9 cellular contexts compared by ENCODE assay signal in the genomic region with DNA sequence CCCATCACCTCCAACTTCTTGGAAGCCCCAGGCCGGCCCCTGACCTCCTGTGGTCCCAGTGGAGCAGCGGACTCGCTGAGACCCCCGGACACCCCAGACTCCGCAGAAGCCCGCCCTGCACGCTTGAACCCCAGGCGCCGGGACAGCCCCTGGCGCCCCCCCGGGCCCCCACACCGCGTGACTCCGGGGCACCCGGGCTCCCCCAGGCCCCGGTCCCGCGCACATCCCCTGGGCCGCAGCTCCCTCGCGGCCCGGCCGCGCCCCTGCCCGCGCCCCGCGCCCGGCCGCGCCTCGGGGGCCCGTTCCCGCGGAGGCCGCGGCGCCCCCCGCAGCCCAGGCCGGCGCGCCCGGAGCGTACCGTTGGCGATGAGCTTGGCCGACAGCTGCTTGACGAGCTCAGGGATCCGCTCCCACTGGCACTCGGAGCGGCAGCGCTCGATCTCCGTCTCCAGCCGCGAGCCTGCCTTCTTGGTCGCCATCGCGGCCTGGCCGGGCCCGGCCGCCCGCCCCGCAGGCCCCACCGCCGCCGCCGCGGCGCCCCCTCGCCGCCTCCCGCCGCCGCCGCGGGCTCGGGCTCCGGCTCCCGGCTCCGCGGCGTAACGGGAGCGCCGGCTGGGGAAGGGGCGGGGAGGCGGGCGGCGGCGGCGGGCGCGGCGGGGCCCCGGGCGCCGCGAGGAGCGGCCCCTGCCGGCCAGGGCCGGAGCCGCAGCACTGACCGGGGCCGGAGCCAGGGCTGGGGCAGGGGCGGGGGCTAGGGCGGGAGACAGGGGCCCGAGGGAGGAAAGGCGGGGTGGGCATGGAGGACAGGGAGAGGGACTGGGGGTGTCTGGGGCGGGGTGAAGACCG. TPM values are rescaled to one million over a fixed set of nuclear protein-coding genes. Genes with fewer than 3 reads are reported as not detected.
DNase-seq lines count a peak whose midpoint lies in the region; TF ChIP-seq lines count a peak whose summit lies in the region.
"Had no signal": no experiment of that assay in that cellular context is flagged by ENCODE, and none has a peak within 500 bp of the region (broad histone marks: within the 10 kb centered on the region; RNA-seq: fewer than 3 reads in every experiment).

A gene with protein sequence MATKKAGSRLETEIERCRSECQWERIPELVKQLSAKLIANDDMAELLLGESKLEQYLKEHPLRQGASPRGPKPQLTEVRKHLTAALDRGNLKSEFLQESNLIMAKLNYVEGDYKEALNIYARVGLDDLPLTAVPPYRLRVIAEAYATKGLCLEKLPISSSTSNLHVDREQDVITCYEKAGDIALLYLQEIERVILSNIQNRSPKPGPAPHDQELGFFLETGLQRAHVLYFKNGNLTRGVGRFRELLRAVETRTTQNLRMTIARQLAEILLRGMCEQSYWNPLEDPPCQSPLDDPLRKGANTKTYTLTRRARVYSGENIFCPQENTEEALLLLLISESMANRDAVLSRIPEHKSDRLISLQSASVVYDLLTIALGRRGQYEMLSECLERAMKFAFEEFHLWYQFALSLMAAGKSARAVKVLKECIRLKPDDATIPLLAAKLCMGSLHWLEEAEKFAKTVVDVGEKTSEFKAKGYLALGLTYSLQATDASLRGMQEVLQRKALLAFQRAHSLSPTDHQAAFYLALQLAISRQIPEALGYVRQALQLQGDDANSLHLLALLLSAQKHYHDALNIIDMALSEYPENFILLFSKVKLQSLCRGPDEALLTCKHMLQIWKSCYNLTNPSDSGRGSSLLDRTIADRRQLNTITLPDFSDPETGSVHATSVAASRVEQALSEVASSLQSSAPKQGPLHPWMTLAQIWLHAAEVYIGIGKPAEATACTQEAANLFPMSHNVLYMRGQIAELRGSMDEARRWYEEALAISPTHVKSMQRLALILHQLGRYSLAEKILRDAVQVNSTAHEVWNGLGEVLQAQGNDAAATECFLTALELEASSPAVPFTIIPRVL (minus strand): TSS at position 614 of the 846 bp plus-strand sequence. CDS start 135 bp downstream, at position 479.

- peaks cover 9% of the 10 kb centered on the region for H3K27me3 Mint-ChIP-seq in HFFc6 (ENCODE audit: insufficient read depth)

- no peak within 1 kb of the TSS for H3K4me3 ChIP-seq in OCI-LY7 (ENCODE audit: low read depth, low read length, poor library complexity, severe bottlenecking)
- peak within 1 kb of the TSS; percentile 84 for H3K4me3 ChIP-seq in iPS DF 6.9 (ENCODE audit: low read length)
- H3K4me3 ChIP-seq in sigmoid colon: peak within 1 kb of the TSS; percentile 76 to 84 (median 80)

- POLR2A ChIA-PET in OCI-LY7 (lab: Charles Lee): no interaction called here

- TF ChIP-seq CTCF in HFFc6 (IDR thresholded peaks at IDR 0.05): no peak
- no peak for TF ChIP-seq CTCF in OCI-LY7 (conservative IDR thresholded peaks at IDR 0.05; ENCODE audit: low read length)
- no peak for TF ChIP-seq CTCF in sigmoid colon (IDR thresholded peaks at IDR 0.05)

- H3K27ac ChIP-seq in OCI-LY7 (ENCODE audit: low read depth, low read length, poor library complexity, severe bottlenecking) (no peak within 1 kb of the TSS), iPS DF 6.9 (ENCODE audit: low read length) (no peak within 1 kb of the TSS), sigmoid colon (peak within 1 kb of the TSS in 3 of 4 donors; percentile 55 to 66 (median 64))
- H3K27ac ChIP-seq: epithelial cell of prostate had no signal

- H3K4me2 ChIP-seq in OCI-LY7 (ENCODE audit: low read length): no peak within 1 kb of the TSS

- WGBS in iPS DF 6.9 (ENCODE audit: insufficient coverage, insufficient read length): no CpG with 5 or more reads among the region's 111 CpGs
- WGBS in sigmoid colon, 2 donors: 2% methylated on average over 111 of the region's 111 CpGs

- no peaks in the 10 kb centered on the region for H3K9me2 ChIP-seq in OCI-LY7 (ENCODE audit: insufficient read depth, low read length)

- H3K36me3 ChIP-seq in OCI-LY7 (ENCODE audit: insufficient read depth, low read length): no peaks in the 10 kb centered on the region
- no peaks in the 10 kb centered on the region for H3K36me3 ChIP-seq in iPS DF 6.9 (ENCODE audit: control insufficient read depth, insufficient read depth, low read length)
- H3K36me3 ChIP-seq in sigmoid colon: no peaks in the 10 kb centered on the region

- H3K27me3 ChIP-seq in iPS DF 6.9 (ENCODE audit: control insufficient read depth, insufficient read depth, low read length): no peaks in the 10 kb centered on the region
- H3K27me3 ChIP-seq in sigmoid colon: no peaks in the 10 kb centered on the region

- H3K79me2 ChIP-seq in OCI-LY7 (ENCODE audit: insufficient read depth, low read depth, low read length): no peaks in the 10 kb centered on the region

- no TSS peak for BruUV-seq in OCI-LY7 (replicated peaks; lab: Mats Ljungman, UMichigan)

- CTCF ChIA-PET in OCI-LY7 (lab: Charles Lee; ENCODE audit: unreplicated experiment): no interaction called here

- H3K36me3 Mint-ChIP-seq in HFFc6 (ENCODE audit: low read depth): no peaks in the 10 kb centered on the region

- H3K9me3 ChIP-seq in OCI-LY7 (ENCODE audit: low read length): no peaks in the 10 kb centered on the region
- no peaks in the 10 kb centered on the region for H3K9me3 ChIP-seq in iPS DF 6.9 (ENCODE audit: control insufficient read depth, insufficient read depth, low read length)
- no peaks in the 10 kb centered on the region for H3K9me3 ChIP-seq in sigmoid colon

- H3K4me1 Mint-ChIP-seq in HFFc6 (ENCODE audit: low read depth): peaks cover 10% of the 10 kb centered on the region

- no peaks in the 10 kb centered on the region for H3K9me3 Mint-ChIP-seq in HFFc6

- H3K4me1 ChIP-seq in OCI-LY7 (ENCODE audit: insufficient read depth, low read length, poor library complexity, severe bottlenecking) (no peaks in the 10 kb centered on the region), iPS DF 6.9 (ENCODE audit: control insufficient read depth, insufficient read depth, low read length) (no peaks in the 10 kb centered on the region; the same call in 1 of the 2 replicates), sigmoid colon (peaks cover 0 to 20% (median 17%) of the 10 kb centered on the region in 4 donors)

- DNase-seq in NCI-H2081 (lab: John Stamatoyannopoulos, UW) (peak; percentile 49 to 53), NCI-H2081 treated with DMSO at 0.1 percent for 48 hours (lab: John Stamatoyannopoulos, UW) (no peak), HFFc6 (no peak), OCI-LY7 (ENCODE audit: low spot score) (peak; percentile 20), astrocyte of the hippocampus (ENCODE audit: low read depth, low spot score) (peak; percentile 81), iPS DF 6.9 (ENCODE audit: low read depth, low spot score) (no peak), sigmoid colon (peak; percentile 73), COR-L47 (lab: John Stamatoyannopoulos, UW) (no peak)

- peak within 1 kb of the TSS; percentile 39 for H3K27ac Mint-ChIP-seq in HFFc6

- no peak within 1 kb of the TSS for H2AFZ ChIP-seq in OCI-LY7 (ENCODE audit: low read length)

- no peak for TF ChIP-seq EP300 in sigmoid colon (IDR thresholded peaks at IDR 0.05)

- intact Hi-C loops in OCI-LY7 (cut with micrococcal nuclease; ENCODE audit: unreplicated experiment) (no loop called here), sigmoid colon (cut with DNase I) (loop anchor here (2.0 to 5.0 kb wide), 4 partner anchors 57 to 515 kb away; no protein-coding TSS in a partner anchor)

- H4K20me1 ChIP-seq in OCI-LY7 (ENCODE audit: insufficient read depth, low read length): no peaks in the 10 kb centered on the region

- TF ChIP-seq POLR2A in sigmoid colon (IDR thresholded peaks at IDR 0.05): no peak

- peak within 1 kb of the TSS; percentile 87 for H3K4me3 Mint-ChIP-seq in HFFc6

RNA-seq across cellular contexts. Expression of the gene that starts here (rescaled TPM):
- total RNA-seq in HFFc6 (2021; fragmentation: NEBNext Ultra II Directional; extraction: Animal tissue kit (Norgen Biotek cat#: 25700)): 10 to 100 TPM; 34.6 to 46.9 (median 40.9) TPM
- total RNA-seq in OCI-LY7 (2014; rRNA removed; shearing (Covaris generic)): 0.05 and 0.19 TPM in 2 replicates
- total RNA-seq in OCI-LY7 (2022) (0.51 and 0.83 TPM in 2 replicates), sigmoid colon (10 to 100 TPM; 46.8 to 70.9 (median 61.2) TPM)
- polyA plus RNA-seq in sigmoid colon: 1 to 10 TPM; 5.5 to 9.2 (median 6.0) TPM

Comparison
In these comparisons a context has a peak if more than half of its experiments do, and no peak if none do; other contexts are left out.
1. RNA of the gene that starts here (total RNA-seq): 46.8 to 70.9 TPM in sigmoid colon and 34.6 to 46.9 TPM in HFFc6; 0.05 to 0.83 TPM in OCI-LY7; every median in the first group is over 10 times any median in the second.
2. DNase-seq: peak in NCI-H2081 (2 of 2), astrocyte of the hippocampus (single experiment) and sigmoid colon (single experiment); none in NCI-H2081 treated with DMSO at 0.1 percent for 48 hours (single experiment), HFFc6 (single experiment), iPS DF 6.9 (single experiment) and COR-L47 (single experiment).
3. Peak in DNase-seq in OCI-LY7; RNA of the gene not detected or under 1 TPM.
4. H3K27ac ChIP-seq: peak in sigmoid colon (3 of 4); none in OCI-LY7 (single experiment) and iPS DF 6.9 (single experiment).